Comparison of ENCODE assay signal across 15 cellular contexts in genomic region chr2:171109020-171109419, GRCh38.
"Had no signal": no experiment of that assay in that cellular context is flagged by ENCODE, and none has a peak within 500 bp of the region (broad histone marks: within the 10 kb centered on the region; RNA-seq: fewer than 3 reads in every experiment).

No MANE protein-coding gene starts in this region.

- H3K9me3 Mint-ChIP-seq: activated naive CD8-positive, alpha-beta T cell treated with anti-CD3 and anti-CD28 coated beads, Interleukin-2, amount 10 ng/mL, durations not matched to agents 7 days and 5 days; natural killer cell treated with Interleukin-12 subunit alpha and Interleukin-12 subunit beta and Interleukin-15 and Interleukin-18, amount 100 ng/mL, for 72 hours had no signal

- H3K27ac Mint-ChIP-seq: activated naive CD8-positive, alpha-beta T cell treated with anti-CD3 and anti-CD28 coated beads, Interleukin-2, amount 10 ng/mL, durations not matched to agents 7 days and 5 days; natural killer cell treated with Interleukin-12 subunit alpha and Interleukin-12 subunit beta and Interleukin-15 and Interleukin-18, amount 100 ng/mL, for 72 hours had no signal

- H3K4me3 Mint-ChIP-seq: activated naive CD8-positive, alpha-beta T cell treated with anti-CD3 and anti-CD28 coated beads, Interleukin-2, amount 10 ng/mL, durations not matched to agents 7 days and 5 days; natural killer cell treated with Interleukin-12 subunit alpha and Interleukin-12 subunit beta and Interleukin-15 and Interleukin-18, amount 100 ng/mL, for 72 hours had no signal

- ATAC-seq: natural killer cell treated with Interleukin-12 subunit alpha and Interleukin-12 subunit beta and Interleukin-15 and Interleukin-18, amount 100 ng/mL, for 72 hours; sciatic nerve had no signal

- H3K27me3 Mint-ChIP-seq: activated naive CD8-positive, alpha-beta T cell treated with anti-CD3 and anti-CD28 coated beads, Interleukin-2, amount 10 ng/mL, durations not matched to agents 7 days and 5 days; natural killer cell treated with Interleukin-12 subunit alpha and Interleukin-12 subunit beta and Interleukin-15 and Interleukin-18, amount 100 ng/mL, for 72 hours had no signal

- DNase-seq: activated CD4-positive, alpha-beta T cell treated with anti-CD3 and anti-CD28 coated beads, Interleukin-2, amount 50 U/mL, for 48 hours; activated effector memory CD4-positive, alpha-beta T cell treated with Interleukin-2 at 50 U/mL for 16 hours; activated naive CD8-positive, alpha-beta T cell treated with anti-CD3 and anti-CD28 coated beads, Interleukin-2, amount 10 ng/mL, durations not matched to agents 7 days and 5 days; activated T-cell treated with anti-CD3 and anti-CD28 coated beads, Interleukin-2, amount 50 U/mL, for 1 hour; amygdala; dermis blood vessel endothelial cell; effector memory CD4-positive, alpha-beta T cell; esophagus squamous epithelium; mesendoderm; stimulated activated CD4-positive, alpha-beta T cell treated with anti-CD3 and anti-CD28 coated beads, Interleukin-4, amount 100 ng/mL, for 4 hours; stimulated activated naive CD4-positive, alpha-beta T cell; tibial artery; WERI-Rb-1 had no signal

- H3K4me1 Mint-ChIP-seq: activated naive CD8-positive, alpha-beta T cell treated with anti-CD3 and anti-CD28 coated beads, Interleukin-2, amount 10 ng/mL, durations not matched to agents 7 days and 5 days had no signal
